Comparison of ENCODE assay signal across 15 cellular contexts in genomic region chr2:51511002-51511401, GRCh38.
DNase-seq lines count a peak whose midpoint lies in the region; ATAC-seq and TF ChIP-seq lines count a peak whose summit lies in the region.
"Had no signal": no experiment of that assay in that cellular context is flagged by ENCODE, and none has a peak within 500 bp of the region (broad histone marks: within the 10 kb centered on the region; RNA-seq: fewer than 3 reads in every experiment).

No MANE protein-coding gene starts in this region.

- H2AK9ac ChIP-seq in IMR-90 (replicated peaks; ENCODE audit: low read depth, low read length, poor library complexity), result no peak overlapping the region

- no peak overlapping the region for H3K9ac ChIP-seq in IMR-90 (ENCODE audit: low read depth, low read length)

- in situ Hi-C loops in IMR-90 (cut with MboI; ENCODE audit: low sequenced_read_pairs), result no loop called here

- H2BK120ac ChIP-seq in IMR-90 (ENCODE audit: low read depth, low read length), result peak overlapping the region; percentile 58; the same call in 1 of the 2 replicates

- no peak overlapping the region for H2BK5ac ChIP-seq in IMR-90 (ENCODE audit: low read depth, low read length, poor library complexity, severe bottlenecking)

- no peak overlapping the region for H2AFZ ChIP-seq in IMR-90 (replicated peaks; ENCODE audit: low read length, poor library complexity)

- peak overlapping the region in 1 of 2 experiments; percentile 38; a peak in 1 of 4 replicates for H4K8ac ChIP-seq in IMR-90 (ENCODE audit: low read depth in 2 of 2, low read length in 2 of 2)

- dilution Hi-C loops in IMR-90 (cut with HindIII; ENCODE audit: low sequenced_read_pairs, unreplicated experiment), result no loop called here

- no peak for TF ChIP-seq CTCF in IMR-90 (conservative IDR thresholded peaks at IDR 0.05; ENCODE audit: low read depth, low read length)
- TF ChIP-seq CTCF in CD8-positive, alpha-beta T cell (IDR thresholded peaks at IDR 0.05), result no peak

- no peaks in the 10 kb centered on the region for H4K20me1 ChIP-seq in IMR-90 (ENCODE audit: insufficient read depth, low read length)

- no peaks in the 10 kb centered on the region for H3K36me3 ChIP-seq in IMR-90 (ENCODE audit: control insufficient read depth, insufficient read depth, low read length)
- no peaks in the 10 kb centered on the region for H3K36me3 ChIP-seq in CD8-positive, alpha-beta T cell (ENCODE audit: insufficient read depth, low read length)
- H3K36me3 ChIP-seq: sigmoid colon had no signal

- POLR2A ChIA-PET in IMR-90 (lab: Charles Lee; ENCODE audit: unreplicated experiment), result no interaction called here
- POLR2A ChIA-PET in CD8-positive, alpha-beta T cell (lab: Charles Lee), result no interaction called here

- H3K4me3 ChIP-seq in IMR-90 (ENCODE audit: insufficient read depth, low read depth, low read length), result no peak overlapping the region
- no peak overlapping the region for H3K4me3 ChIP-seq in CD8-positive, alpha-beta T cell (ENCODE audit: low read depth, low read length)
- H3K4me3 ChIP-seq: sigmoid colon had no signal

- ATAC-seq in GM18858 (IDR thresholded peaks at IDR 0.05; ENCODE audit: unreplicated experiment) (peak; percentile 93), GM21576 (IDR thresholded peaks at IDR 0.05; ENCODE audit: unreplicated experiment) (peak; percentile 80), IMR-90 (ENCODE audit: low read depth) (no peak), HG02623 (IDR thresholded peaks at IDR 0.05; ENCODE audit: unreplicated experiment) (no peak)
- no peak for ATAC-seq in CD8-positive, alpha-beta T cell
- ATAC-seq: HCT116; naive thymus-derived CD4-positive, alpha-beta T cell had no signal

- BruUV-seq in IMR-90 (replicated peaks; lab: Mats Ljungman, UMichigan), result no TSS peak

- H3K56ac ChIP-seq in IMR-90 (ENCODE audit: extremely low read depth, insufficient read depth, low read length), result no peak overlapping the region

- H3K79me1 ChIP-seq in IMR-90 (ENCODE audit: low read depth in 1 of 2, low read length in 2 of 2), result no peaks in the 10 kb centered on the region

- H3K14ac ChIP-seq in IMR-90 (replicated peaks; ENCODE audit: low read depth, low read length), result no peak overlapping the region

- H3K27ac ChIP-seq in IMR-90 (ENCODE audit: insufficient read depth, low read length) (no peak overlapping the region), cingulate gyrus (ENCODE audit: low read depth, low read length) (peak overlapping the region; percentile 56)
- no peak overlapping the region for H3K27ac ChIP-seq in CD8-positive, alpha-beta T cell (ENCODE audit: low read depth, low read length)
- H3K27ac ChIP-seq: sigmoid colon had no signal

- no peaks in the 10 kb centered on the region for H3K36me3 Mint-ChIP-seq in CD8-positive, alpha-beta T cell
- H3K36me3 Mint-ChIP-seq: naive thymus-derived CD4-positive, alpha-beta T cell had no signal

- H4K91ac ChIP-seq in IMR-90 (ENCODE audit: insufficient read depth, low read depth, low read length), result peak overlapping the region; percentile 32; the same call in 1 of the 2 replicates

- peaks cover 6% of the 10 kb centered on the region for H3K9me3 Mint-ChIP-seq in CD8-positive, alpha-beta T cell

- TF ChIP-seq RAD21 in IMR-90 (IDR thresholded peaks at IDR 0.05; ENCODE audit: low read length), result no peak

- CTCF ChIA-PET in IMR-90 (lab: Yijun Ruan, JAX), result no interaction called here
- CTCF ChIA-PET in CD8-positive, alpha-beta T cell (lab: Charles Lee), result no interaction called here

- H4K5ac ChIP-seq in IMR-90 (ENCODE audit: low read depth, low read length), result no peak overlapping the region

- no peak overlapping the region; the same call in 1 of the 2 replicates for H3K18ac ChIP-seq in IMR-90 (ENCODE audit: low read depth, low read length)

- intact Hi-C loops in IMR-90 (cut with micrococcal nuclease), result no loop called here
- intact Hi-C loops in CD8-positive, alpha-beta T cell (cut with DNase I, micrococcal nuclease), result no loop called here

- DNase-seq in IMR-90, result no peak
- no peak for DNase-seq in CD8-positive, alpha-beta T cell
- no peak for DNase-seq in D341Med (ENCODE audit: low spot score)
- DNase-seq in SW 1271 (lab: John Stamatoyannopoulos, UW), result no peak
- DNase-seq: activated CD4-positive, alpha-beta T cell treated with anti-CD3 and anti-CD28 coated beads for 4 hours; naive thymus-derived CD4-positive, alpha-beta T cell; NCI-H1694 treated with DMSO at 0.1 percent for 48 hours; sigmoid colon had no signal

- peaks cover 2% of the 10 kb centered on the region; the same call in 1 of the 2 replicates for H3K4me1 ChIP-seq in IMR-90 (ENCODE audit: control insufficient read depth, insufficient read depth, low read length)
- H3K4me1 ChIP-seq in CD8-positive, alpha-beta T cell (ENCODE audit: insufficient read depth, low read length), result no peaks in the 10 kb centered on the region
- H3K4me1 ChIP-seq: sigmoid colon had no signal

- 0 out of 3 replicates have a peak overlapping the region, but pooled peaks have one; percentile 39 for H2BK15ac ChIP-seq in IMR-90 (ENCODE audit: low read depth, low read length)

- no peak for TF ChIP-seq POLR2A in IMR-90 (IDR thresholded peaks at IDR 0.05; ENCODE audit: low read depth, low read length)

- H2BK20ac ChIP-seq in IMR-90 (ENCODE audit: low read depth, low read length), result peak overlapping the region; percentile 26; the same call in 1 of the 2 replicates

- WGBS in IMR-90 (ENCODE audit: extremely low coverage in 2 of 2, insufficient read length in 1 of 2), 2 experiments, result 100% methylated on average over 4 of the region's 4 CpGs; no CpG with 5 or more reads in 1 of the 2 experiments

- H3K23ac ChIP-seq in IMR-90 (ENCODE audit: low read depth, low read length), result no peak overlapping the region

- H3K9me3 ChIP-seq in IMR-90 (ENCODE audit: control insufficient read depth, insufficient read depth, low read length), result no peaks in the 10 kb centered on the region; the same call in 1 of the 2 replicates
- H3K9me3 ChIP-seq in CD8-positive, alpha-beta T cell (ENCODE audit: low read length), result no peaks in the 10 kb centered on the region
- H3K9me3 ChIP-seq: sigmoid colon had no signal

- no peaks in the 10 kb centered on the region for H3K27me3 Mint-ChIP-seq in CD8-positive, alpha-beta T cell (ENCODE audit: low read depth)
- H3K27me3 Mint-ChIP-seq: B cell; naive thymus-derived CD4-positive, alpha-beta T cell had no signal

- H3K27ac Mint-ChIP-seq in CD8-positive, alpha-beta T cell, result no peak overlapping the region
- H3K27ac Mint-ChIP-seq: activated T-helper 1 cell treated with anti-CD3 and anti-CD28 coated beads, Interleukin-12 subunit alpha, Interleukin-12 subunit beta, Interleukin-2, Interleukin-4 antibody, amounts not matched to agents 30 ng/mL and 10 ng/mL and 1 ng/mL, durations not matched to agents 14 hours and 24 hours and 36 hours; B cell; naive thymus-derived CD4-positive, alpha-beta T cell had no signal

- peak overlapping the region; percentile 70; the same call in 1 of the 2 replicates for H2AK5ac ChIP-seq in IMR-90 (ENCODE audit: low read depth, low read length)

- H3K4ac ChIP-seq in IMR-90 (ENCODE audit: low read depth, low read length), result peak overlapping the region; percentile 19; the same call in 1 of the 2 replicates

- H3K4me1 Mint-ChIP-seq in CD8-positive, alpha-beta T cell (ENCODE audit: low read depth), result no peaks in the 10 kb centered on the region
- H3K4me1 Mint-ChIP-seq: B cell; naive thymus-derived CD4-positive, alpha-beta T cell had no signal

- no peak overlapping the region for H3K4me3 Mint-ChIP-seq in CD8-positive, alpha-beta T cell
- H3K4me3 Mint-ChIP-seq: activated T-helper 1 cell treated with anti-CD3 and anti-CD28 coated beads, Interleukin-12 subunit alpha, Interleukin-12 subunit beta, Interleukin-2, Interleukin-4 antibody, amounts not matched to agents 30 ng/mL and 10 ng/mL and 1 ng/mL, durations not matched to agents 14 hours and 24 hours and 36 hours; B cell; naive thymus-derived CD4-positive, alpha-beta T cell had no signal

- no peaks in the 10 kb centered on the region for H3K9me1 ChIP-seq in IMR-90 (ENCODE audit: insufficient read depth, low read length)

- H3K4me2 ChIP-seq in IMR-90 (ENCODE audit: low read depth, low read length), result no peak overlapping the region

- H3K27me3 ChIP-seq in IMR-90 (ENCODE audit: control insufficient read depth, insufficient read depth, low read length), result no peaks in the 10 kb centered on the region
- no peaks in the 10 kb centered on the region for H3K27me3 ChIP-seq in CD8-positive, alpha-beta T cell (ENCODE audit: insufficient read depth, low read length)
- H3K27me3 ChIP-seq: sigmoid colon had no signal

TF ChIP-seq in IMR-90, 13 proteins besides CTCF, POLR2A, EP300 and RAD21:
- no peak for TF ChIP-seq NFE2L2 (IDR thresholded peaks at IDR 0.05; ENCODE audit: low read depth, low read length)
- TF ChIP-seq FOS (IDR thresholded peaks at IDR 0.05; ENCODE audit: low read depth, low read length), result no peak
- TF ChIP-seq MAFK (IDR thresholded peaks at IDR 0.05; ENCODE audit: low read depth, low read length), result no peak
- no peak for TF ChIP-seq MAZ (IDR thresholded peaks at IDR 0.05; ENCODE audit: borderline replicate concordance, low read depth, low read length)
- no peak for TF ChIP-seq MXI1 (IDR thresholded peaks at IDR 0.05; ENCODE audit: borderline replicate concordance, low read depth, low read length)
- no peak for TF ChIP-seq ELK1 (IDR thresholded peaks at IDR 0.05; ENCODE audit: borderline replicate concordance, low read depth, low read length)
- TF ChIP-seq RCOR1 (IDR thresholded peaks at IDR 0.05; ENCODE audit: insufficient replicate concordance, low read length), result no peak
- no peak for TF ChIP-seq CEBPB (IDR thresholded peaks at IDR 0.05; ENCODE audit: low read depth, low read length)
- TF ChIP-seq SMC3 (IDR thresholded peaks at IDR 0.05; ENCODE audit: low read depth, low read length), result no peak
- TF ChIP-seq BHLHE40 (IDR thresholded peaks at IDR 0.05; ENCODE audit: low read depth, low read length), result no peak
TF ChIP-seq in IMR-90: peak in this region for 0.

Comparison
In these comparisons a context has a peak if more than half of its experiments do, and no peak if none do; other contexts are left out.
1. ATAC-seq: peak in GM18858 (single experiment) and GM21576 (single experiment); none in IMR-90 (single experiment), CD8-positive, alpha-beta T cell (single experiment) and HG02623 (single experiment).